ENCODE assay signal across 15 cellular contexts in the genomic region with DNA sequence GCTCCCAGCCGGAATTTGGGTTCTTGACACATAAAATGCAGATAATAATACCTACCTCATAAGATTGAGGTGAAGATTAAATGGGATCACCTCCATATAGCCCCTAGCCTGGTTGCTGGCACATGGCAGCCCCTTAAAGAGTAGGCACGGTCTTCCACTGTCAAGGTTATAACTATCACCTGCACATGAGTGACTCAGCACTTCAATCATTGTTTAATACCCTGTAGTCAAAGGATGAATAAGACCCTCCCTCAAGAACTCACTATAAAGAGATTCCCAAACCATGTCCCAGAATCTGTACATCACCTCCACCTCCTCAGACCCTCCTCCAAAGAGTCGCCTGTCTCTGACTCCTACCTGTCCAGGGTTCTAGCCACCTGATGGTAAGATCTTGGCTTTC. TPM values are rescaled to one million over a fixed set of nuclear protein-coding genes. Genes with fewer than 3 reads are reported as not detected.
A peak's percentile ranks its signal among the peaks of the same experiment; 100 is the strongest.
DNase-seq lines count a peak whose midpoint lies in the region; ATAC-seq and TF ChIP-seq lines count a peak whose summit lies in the region.
"Had no signal": no experiment of that assay in that cellular context is flagged by ENCODE, and none has a peak within 500 bp of the region (broad histone marks: within the 10 kb centered on the region; RNA-seq: fewer than 3 reads in every experiment).

No MANE protein-coding gene starts in this region.

- intact Hi-C loops in CD14-positive monocyte (cut with micrococcal nuclease) = no loop called here

- ATAC-seq in T-helper 17 cell (no peak), HG02840 (IDR thresholded peaks at IDR 0.05; ENCODE audit: low FRiP score, unreplicated experiment) (no peak)
- no peak for ATAC-seq in natural killer cell treated with Interleukin-12 subunit alpha and Interleukin-12 subunit beta and Interleukin-15 and Interleukin-18, amount 100 ng/mL, for 72 hours
- ATAC-seq in activated naive CD4-positive, alpha-beta T cell treated with anti-CD3 and anti-CD28 coated beads, Interleukin-2, amount 50 U/mL, for 72 hours = no peak
- ATAC-seq: left cardiac atrium had no signal

- peaks cover 0 to 31% (median 17%) of the 10 kb centered on the region in 7 donors for H3K9me3 Mint-ChIP-seq in CD14-positive monocyte
- H3K9me3 Mint-ChIP-seq in natural killer cell treated with Interleukin-12 subunit alpha and Interleukin-12 subunit beta and Interleukin-15 and Interleukin-18, amount 100 ng/mL, for 72 hours = no peaks in the 10 kb centered on the region
- no peaks in the 10 kb centered on the region for H3K9me3 Mint-ChIP-seq in activated naive CD4-positive, alpha-beta T cell treated with anti-CD3 and anti-CD28 coated beads, Interleukin-2, amount 50 U/mL, for 72 hours

- H3K9me3 ChIP-seq in T-helper 17 cell (ENCODE audit: control insufficient read depth, low read length, poor library complexity, severe bottlenecking) = no peaks in the 10 kb centered on the region
- H3K9me3 ChIP-seq: colonic mucosa had no signal

- H3K36me3 Mint-ChIP-seq in CD14-positive monocyte = peaks cover 12 to 21% of the 10 kb centered on the region in 2 donors
- H3K36me3 Mint-ChIP-seq in T-helper 17 cell (ENCODE audit: low read depth) = no peaks in the 10 kb centered on the region
- H3K36me3 Mint-ChIP-seq in natural killer cell treated with Interleukin-12 subunit alpha and Interleukin-12 subunit beta and Interleukin-15 and Interleukin-18, amount 100 ng/mL, for 72 hours = no peaks in the 10 kb centered on the region
- H3K36me3 Mint-ChIP-seq in activated naive CD4-positive, alpha-beta T cell treated with anti-CD3 and anti-CD28 coated beads, Interleukin-2, amount 50 U/mL, for 72 hours = no peaks in the 10 kb centered on the region

- DNase-seq in CD14-positive monocyte (ENCODE audit: low spot score) (no peak), T-helper 17 cell (no peak), SHP77 treated with DMSO at 0.1 percent for 48 hours (lab: John Stamatoyannopoulos, UW) (no peak)
- DNase-seq in natural killer cell treated with Interleukin-12 subunit alpha and Interleukin-12 subunit beta and Interleukin-15 and Interleukin-18, amount 100 ng/mL, for 72 hours (ENCODE audit: low spot score) = no peak
- no peak for DNase-seq in activated naive CD4-positive, alpha-beta T cell treated with anti-CD3 and anti-CD28 coated beads, Interleukin-2, amount 50 U/mL, for 72 hours (ENCODE audit: low spot score in 2 of 2)
- DNase-seq: activated effector memory CD4-positive, alpha-beta T cell treated with Interleukin-2 at 50 U/mL for 16 hours; C1 segment of cervical spinal cord; colonic mucosa; GF-D8; left cardiac atrium; SIG-M5; stimulated activated CD4-positive, alpha-beta T cell treated with anti-CD3 and anti-CD28 coated beads, Interleukin-1b, Interleukin-23, amount 100 ng/mL, for 48 hours had no signal

- no peak for TF ChIP-seq CTCF in CD14-positive monocyte (IDR thresholded peaks at IDR 0.05)

- H3K4me3 Mint-ChIP-seq in CD14-positive monocyte (peak overlapping the region in 1 of 2 donors; percentile 92), T-helper 17 cell (no peak overlapping the region)
- H3K4me3 Mint-ChIP-seq in natural killer cell treated with Interleukin-12 subunit alpha and Interleukin-12 subunit beta and Interleukin-15 and Interleukin-18, amount 100 ng/mL, for 72 hours = no peak overlapping the region

- H3K4me1 Mint-ChIP-seq in CD14-positive monocyte = peaks cover 40% of the 10 kb centered on the region
- peaks cover 30% of the 10 kb centered on the region for H3K4me1 Mint-ChIP-seq in T-helper 17 cell
- peaks cover 23 to 37% of the 10 kb centered on the region in 2 donors for H3K4me1 Mint-ChIP-seq in natural killer cell treated with Interleukin-12 subunit alpha and Interleukin-12 subunit beta and Interleukin-15 and Interleukin-18, amount 100 ng/mL, for 72 hours (ENCODE audit: low read depth in 2 of 2)

- H3K27ac Mint-ChIP-seq in CD14-positive monocyte (peak overlapping the region in 5 of 7 donors; percentile 63 to 97 (median 95)), T-helper 17 cell (peak overlapping the region; percentile 100)
- H3K27ac Mint-ChIP-seq in natural killer cell treated with Interleukin-12 subunit alpha and Interleukin-12 subunit beta and Interleukin-15 and Interleukin-18, amount 100 ng/mL, for 72 hours = peak overlapping the region; percentile 57 to 73
- H3K27ac Mint-ChIP-seq in activated naive CD4-positive, alpha-beta T cell treated with anti-CD3 and anti-CD28 coated beads, Interleukin-2, amount 50 U/mL, for 72 hours = peak overlapping the region in 1 of 2 donors; percentile 96

- peaks cover 95 to 100% (median 96%) of the 10 kb centered on the region in 3 donors for H3K27me3 Mint-ChIP-seq in CD14-positive monocyte (ENCODE audit: low read depth in 3 of 3)
- no peaks in the 10 kb centered on the region for H3K27me3 Mint-ChIP-seq in T-helper 17 cell
- peaks cover 4 to 9% of the 10 kb centered on the region in 2 donors for H3K27me3 Mint-ChIP-seq in natural killer cell treated with Interleukin-12 subunit alpha and Interleukin-12 subunit beta and Interleukin-15 and Interleukin-18, amount 100 ng/mL, for 72 hours

RNA-seq across cellular contexts. Expression of a gene that starts 6.5 kb away (rescaled TPM):
- 10 to 100 TPM; 16.5 to 24.7 TPM for polyA plus RNA-seq in CD14-positive monocyte
- 1,000 to 10,000 TPM in 1 of 2 donors, 100 to 1,000 TPM in 1; 919 to 1,908 TPM for total RNA-seq in T-helper 17 cell
- 10 to 100 TPM; 21.4 to 67.6 TPM for total RNA-seq in natural killer cell treated with Interleukin-12 subunit alpha and Interleukin-12 subunit beta and Interleukin-15 and Interleukin-18, amount 100 ng/mL, for 72 hours
- total RNA-seq in activated naive CD4-positive, alpha-beta T cell treated with anti-CD3 and anti-CD28 coated beads, Interleukin-2, amount 50 U/mL, for 72 hours = 100 to 1,000 TPM; 116 to 147 TPM

RNA-seq across cellular contexts. Expression of a gene that starts 25.8 kb away (rescaled TPM):
- not detected for polyA plus RNA-seq in CD14-positive monocyte
- not detected for total RNA-seq in T-helper 17 cell
- under 1 TPM; 0.06 to 0.07 TPM for total RNA-seq in natural killer cell treated with Interleukin-12 subunit alpha and Interleukin-12 subunit beta and Interleukin-15 and Interleukin-18, amount 100 ng/mL, for 72 hours
- under 1 TPM; 0.16 to 0.49 TPM for total RNA-seq in activated naive CD4-positive, alpha-beta T cell treated with anti-CD3 and anti-CD28 coated beads, Interleukin-2, amount 50 U/mL, for 72 hours

RNA-seq across cellular contexts. Expression of a gene that starts 45.3 kb away (rescaled TPM):
- polyA plus RNA-seq in CD14-positive monocyte = 100 to 1,000 TPM in 1 of 2 donors, 10 to 100 TPM in 1; 72.3 to 121 TPM
- 10 to 100 TPM; 21.7 to 58.1 TPM for total RNA-seq in T-helper 17 cell
- total RNA-seq in natural killer cell treated with Interleukin-12 subunit alpha and Interleukin-12 subunit beta and Interleukin-15 and Interleukin-18, amount 100 ng/mL, for 72 hours = 10 to 100 TPM in 1 of 2 donors, 1 to 10 TPM in 1; 3.9 to 16.6 TPM
- total RNA-seq in activated naive CD4-positive, alpha-beta T cell treated with anti-CD3 and anti-CD28 coated beads, Interleukin-2, amount 50 U/mL, for 72 hours = 10 to 100 TPM; 10.5 to 36.2 TPM

RNA-seq across cellular contexts. Expression of a gene that starts 47.1 kb away (rescaled TPM):
- not detected for polyA plus RNA-seq in CD14-positive monocyte
- total RNA-seq in T-helper 17 cell = 1 to 10 TPM; 1.4 to 1.8 TPM
- not detected for total RNA-seq in natural killer cell treated with Interleukin-12 subunit alpha and Interleukin-12 subunit beta and Interleukin-15 and Interleukin-18, amount 100 ng/mL, for 72 hours
- under 1 TPM; 0.36 to 0.89 TPM for total RNA-seq in activated naive CD4-positive, alpha-beta T cell treated with anti-CD3 and anti-CD28 coated beads, Interleukin-2, amount 50 U/mL, for 72 hours
- total RNA-seq: left cardiac atrium, osteoblast, subcutaneous adipose tissue had no signal

RNA-seq across cellular contexts. Expression of a gene that starts 53.5 kb away (rescaled TPM):
- polyA plus RNA-seq in CD14-positive monocyte = 100 to 1,000 TPM; 210 to 227 TPM
- total RNA-seq in T-helper 17 cell = 10 to 100 TPM; 19.4 to 21.4 TPM
- total RNA-seq in natural killer cell treated with Interleukin-12 subunit alpha and Interleukin-12 subunit beta and Interleukin-15 and Interleukin-18, amount 100 ng/mL, for 72 hours = 10 to 100 TPM; 34.0 to 35.6 TPM
- total RNA-seq in activated naive CD4-positive, alpha-beta T cell treated with anti-CD3 and anti-CD28 coated beads, Interleukin-2, amount 50 U/mL, for 72 hours = 10 to 100 TPM; 36.0 to 51.7 TPM

Comparison
In these comparisons a context has a peak if more than half of its experiments do, and no peak if none do; other contexts are left out.
1. RNA of a gene that starts 6.5 kb away (total RNA-seq): 919 to 1,908 TPM in T-helper 17 cell; 116 to 147 TPM in activated naive CD4-positive, alpha-beta T cell treated with anti-CD3 and anti-CD28 coated beads, Interleukin-2, amount 50 U/mL, for 72 hours and 21.4 to 67.6 TPM in natural killer cell treated with Interleukin-12 subunit alpha and Interleukin-12 subunit beta and Interleukin-15 and Interleukin-18, amount 100 ng/mL, for 72 hours; every median in the first group is over 4 times any median in the second.